2 cellular contexts compared by ENCODE assay signal in genomic region chr17:46167267-46167666, GRCh38.
TF ChIP-seq lines count a peak whose summit lies in the region.

No MANE protein-coding gene starts in this region.

TF ChIP-seq in HEK293, 187 proteins besides CTCF, POLR2A, EP300 and RAD21 (continued from another document and continues in another):
- TF ChIP-seq AEBP2 (tag by site-specific recombination; IDR thresholded peaks at IDR 0.05; ENCODE audit: borderline replicate concordance) (no peak), ZNF530 (tag by site-specific recombination; IDR thresholded peaks at IDR 0.05; ENCODE audit: low read depth) (no peak), ZNF146 (tag by site-specific recombination; IDR thresholded peaks at IDR 0.05) (no peak), ZBTB20 (tag by site-specific recombination; IDR thresholded peaks at IDR 0.05) (no peak), ZNF660 (tag by site-specific recombination; IDR thresholded peaks at IDR 0.05) (peak; percentile 72; the same call in 1 of the 2 replicates), ZBTB21 (tag by site-specific recombination; IDR thresholded peaks at IDR 0.05) (peak; percentile 81), ZNF266 (tag by site-specific recombination; IDR thresholded peaks at IDR 0.05; ENCODE audit: low read depth) (no peak), ZSCAN30 (tag by site-specific recombination; IDR thresholded peaks at IDR 0.05) (0 out of 2 replicates have a peak, but pooled peaks have one; percentile 6), ZNF624 (tag by site-specific recombination; IDR thresholded peaks at IDR 0.05) (no peak), ZNF112 (tag by site-specific recombination; IDR thresholded peaks at IDR 0.05) (no peak), ZNF707 (tag by site-specific recombination; IDR thresholded peaks at IDR 0.05) (no peak), ZNF580 (tag by site-specific recombination; IDR thresholded peaks at IDR 0.05) (0 out of 2 replicates have a peak, but pooled peaks have one; percentile 15), ZNF433 (tag by site-specific recombination; IDR thresholded peaks at IDR 0.05; ENCODE audit: low read depth) (no peak), BCL11A (tag by site-specific recombination; IDR thresholded peaks at IDR 0.05; ENCODE audit: low read depth) (no peak), ZNF558 (tag by site-specific recombination; IDR thresholded peaks at IDR 0.05) (0 out of 2 replicates have a peak, but pooled peaks have one; percentile 1), ZNF292 (tag by site-specific recombination; IDR thresholded peaks at IDR 0.05; ENCODE audit: borderline replicate concordance, low read depth) (no peak), ZNF529 (tag by site-specific recombination; IDR thresholded peaks at IDR 0.05; ENCODE audit: insufficient replicate concordance) (no peak)
- TF ChIP-seq, protein P1, sequence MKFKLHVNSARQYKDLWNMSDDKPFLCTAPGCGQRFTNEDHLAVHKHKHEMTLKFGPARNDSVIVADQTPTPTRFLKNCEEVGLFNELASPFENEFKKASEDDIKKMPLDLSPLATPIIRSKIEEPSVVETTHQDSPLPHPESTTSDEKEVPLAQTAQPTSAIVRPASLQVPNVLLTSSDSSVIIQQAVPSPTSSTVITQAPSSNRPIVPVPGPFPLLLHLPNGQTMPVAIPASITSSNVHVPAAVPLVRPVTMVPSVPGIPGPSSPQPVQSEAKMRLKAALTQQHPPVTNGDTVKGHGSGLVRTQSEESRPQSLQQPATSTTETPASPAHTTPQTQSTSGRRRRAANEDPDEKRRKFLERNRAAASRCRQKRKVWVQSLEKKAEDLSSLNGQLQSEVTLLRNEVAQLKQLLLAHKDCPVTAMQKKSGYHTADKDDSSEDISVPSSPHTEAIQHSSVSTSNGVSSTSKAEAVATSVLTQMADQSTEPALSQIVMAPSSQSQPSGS (tag by site-specific recombination; IDR thresholded peaks at IDR 0.05; ENCODE audit: low read depth), result peak; percentile 93
- TF ChIP-seq, protein P2, sequence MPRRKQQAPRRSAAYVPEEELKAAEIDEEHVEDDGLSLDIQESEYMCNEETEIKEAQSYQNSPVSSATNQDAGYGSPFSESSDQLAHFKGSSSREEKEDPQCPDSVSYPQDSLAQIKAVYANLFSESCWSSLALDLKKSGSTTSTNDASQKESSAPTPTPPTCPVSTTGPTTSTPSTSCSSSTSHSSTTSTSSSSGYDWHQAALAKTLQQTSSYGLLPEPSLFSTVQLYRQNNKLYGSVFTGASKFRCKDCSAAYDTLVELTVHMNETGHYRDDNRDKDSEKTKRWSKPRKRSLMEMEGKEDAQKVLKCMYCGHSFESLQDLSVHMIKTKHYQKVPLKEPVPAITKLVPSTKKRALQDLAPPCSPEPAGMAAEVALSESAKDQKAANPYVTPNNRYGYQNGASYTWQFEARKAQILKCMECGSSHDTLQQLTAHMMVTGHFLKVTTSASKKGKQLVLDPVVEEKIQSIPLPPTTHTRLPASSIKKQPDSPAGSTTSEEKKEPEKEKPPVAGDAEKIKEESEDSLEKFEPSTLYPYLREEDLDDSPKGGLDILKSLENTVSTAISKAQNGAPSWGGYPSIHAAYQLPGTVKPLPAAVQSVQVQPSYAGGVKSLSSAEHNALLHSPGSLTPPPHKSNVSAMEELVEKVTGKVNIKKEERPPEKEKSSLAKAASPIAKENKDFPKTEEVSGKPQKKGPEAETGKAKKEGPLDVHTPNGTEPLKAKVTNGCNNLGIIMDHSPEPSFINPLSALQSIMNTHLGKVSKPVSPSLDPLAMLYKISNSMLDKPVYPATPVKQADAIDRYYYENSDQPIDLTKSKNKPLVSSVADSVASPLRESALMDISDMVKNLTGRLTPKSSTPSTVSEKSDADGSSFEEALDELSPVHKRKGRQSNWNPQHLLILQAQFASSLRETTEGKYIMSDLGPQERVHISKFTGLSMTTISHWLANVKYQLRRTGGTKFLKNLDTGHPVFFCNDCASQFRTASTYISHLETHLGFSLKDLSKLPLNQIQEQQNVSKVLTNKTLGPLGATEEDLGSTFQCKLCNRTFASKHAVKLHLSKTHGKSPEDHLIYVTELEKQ (tag by site-specific recombination; IDR thresholded peaks at IDR 0.05; ENCODE audit: borderline replicate concordance), result no peak
- TF ChIP-seq, protein P3, sequence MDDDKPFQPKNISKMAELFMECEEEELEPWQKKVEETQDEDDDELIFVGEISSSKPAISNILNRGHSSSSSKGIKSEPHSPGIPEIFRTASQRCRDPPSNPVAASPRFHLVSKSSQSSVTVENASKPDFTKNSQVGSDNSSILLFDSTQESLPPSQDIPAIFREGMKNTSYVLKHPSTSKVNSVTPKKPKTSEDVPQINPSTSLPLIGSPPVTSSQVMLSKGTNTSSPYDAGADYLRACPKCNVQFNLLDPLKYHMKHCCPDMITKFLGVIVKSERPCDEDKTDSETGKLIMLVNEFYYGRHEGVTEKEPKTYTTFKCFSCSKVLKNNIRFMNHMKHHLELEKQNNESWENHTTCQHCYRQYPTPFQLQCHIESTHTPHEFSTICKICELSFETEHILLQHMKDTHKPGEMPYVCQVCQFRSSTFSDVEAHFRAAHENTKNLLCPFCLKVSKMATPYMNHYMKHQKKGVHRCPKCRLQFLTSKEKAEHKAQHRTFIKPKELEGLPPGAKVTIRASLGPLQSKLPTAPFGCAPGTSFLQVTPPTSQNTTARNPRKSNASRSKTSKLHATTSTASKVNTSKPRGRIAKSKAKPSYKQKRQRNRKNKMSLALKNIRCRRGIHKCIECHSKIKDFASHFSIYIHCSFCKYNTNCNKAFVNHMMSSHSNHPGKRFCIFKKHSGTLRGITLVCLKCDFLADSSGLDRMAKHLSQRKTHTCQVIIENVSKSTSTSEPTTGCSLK (tag by site-specific recombination; IDR thresholded peaks at IDR 0.05), result no peak

TF ChIP-seq in WTC11, 78 proteins besides CTCF, POLR2A, EP300 and RAD21 (continued from another document):
- TF ChIP-seq ARID4B (CRISPR knock-in tag; IDR thresholded peaks at IDR 0.05; ENCODE audit: borderline replicate concordance) (no peak), SP1 (CRISPR knock-in tag; conservative IDR thresholded peaks at IDR 0.05) (no peak), SMAD4 (CRISPR knock-in tag; IDR thresholded peaks at IDR 0.05) (no peak), FOXP1 (CRISPR knock-in tag; IDR thresholded peaks at IDR 0.05; ENCODE audit: borderline replicate concordance) (no peak), GTF2I (CRISPR knock-in tag; conservative IDR thresholded peaks at IDR 0.05) (no peak), ATF1 (CRISPR knock-in tag; IDR thresholded peaks at IDR 0.05) (no peak), NR2C2 (CRISPR knock-in tag; IDR thresholded peaks at IDR 0.05) (no peak), PREB (CRISPR knock-in tag; IDR thresholded peaks at IDR 0.05; ENCODE audit: borderline replicate concordance) (no peak)
- TF ChIP-seq, protein P4, sequence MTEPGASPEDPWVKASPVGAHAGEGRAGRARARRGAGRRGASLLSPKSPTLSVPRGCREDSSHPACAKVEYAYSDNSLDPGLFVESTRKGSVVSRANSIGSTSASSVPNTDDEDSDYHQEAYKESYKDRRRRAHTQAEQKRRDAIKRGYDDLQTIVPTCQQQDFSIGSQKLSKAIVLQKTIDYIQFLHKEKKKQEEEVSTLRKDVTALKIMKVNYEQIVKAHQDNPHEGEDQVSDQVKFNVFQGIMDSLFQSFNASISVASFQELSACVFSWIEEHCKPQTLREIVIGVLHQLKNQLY (CRISPR knock-in tag; IDR thresholded peaks at IDR 0.05), result no peak
- TF ChIP-seq, protein P5, sequence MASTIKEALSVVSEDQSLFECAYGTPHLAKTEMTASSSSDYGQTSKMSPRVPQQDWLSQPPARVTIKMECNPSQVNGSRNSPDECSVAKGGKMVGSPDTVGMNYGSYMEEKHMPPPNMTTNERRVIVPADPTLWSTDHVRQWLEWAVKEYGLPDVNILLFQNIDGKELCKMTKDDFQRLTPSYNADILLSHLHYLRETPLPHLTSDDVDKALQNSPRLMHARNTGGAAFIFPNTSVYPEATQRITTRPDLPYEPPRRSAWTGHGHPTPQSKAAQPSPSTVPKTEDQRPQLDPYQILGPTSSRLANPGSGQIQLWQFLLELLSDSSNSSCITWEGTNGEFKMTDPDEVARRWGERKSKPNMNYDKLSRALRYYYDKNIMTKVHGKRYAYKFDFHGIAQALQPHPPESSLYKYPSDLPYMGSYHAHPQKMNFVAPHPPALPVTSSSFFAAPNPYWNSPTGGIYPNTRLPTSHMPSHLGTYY (CRISPR knock-in tag; IDR thresholded peaks at IDR 0.05), result no peak
- TF ChIP-seq, protein P6, sequence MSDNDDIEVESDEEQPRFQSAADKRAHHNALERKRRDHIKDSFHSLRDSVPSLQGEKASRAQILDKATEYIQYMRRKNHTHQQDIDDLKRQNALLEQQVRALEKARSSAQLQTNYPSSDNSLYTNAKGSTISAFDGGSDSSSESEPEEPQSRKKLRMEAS (CRISPR knock-in tag; IDR thresholded peaks at IDR 0.05), result no peak
